In the genomic region with DNA sequence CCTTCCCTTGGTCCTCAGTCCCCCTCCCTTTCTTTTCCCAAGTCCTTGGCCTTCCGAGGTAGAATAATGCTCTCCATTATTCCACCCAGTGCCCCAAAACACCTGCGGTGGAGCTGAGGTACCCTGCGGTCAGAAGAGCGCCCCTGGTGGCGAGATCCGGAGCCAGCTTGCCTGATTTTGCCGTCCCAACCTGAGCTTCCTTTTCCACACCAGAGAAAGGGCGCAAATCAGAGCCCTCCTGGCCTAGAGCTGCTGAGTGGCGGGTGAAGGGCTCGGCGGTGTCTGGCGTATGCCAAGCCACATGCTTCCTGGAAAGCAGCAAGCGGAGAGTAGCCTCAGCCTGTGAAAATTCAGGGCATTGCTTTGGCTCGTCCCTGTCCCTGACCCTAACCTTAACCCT, we compare ENCODE assay signal across 1 cellular context.
A peak's percentile ranks its signal among the peaks of the same experiment; 100 is the strongest.
TF ChIP-seq lines count a peak whose summit lies in the region.

No MANE protein-coding gene starts in this region.

TF ChIP-seq in H1, 55 proteins besides CTCF, POLR2A, EP300 and RAD21:
- TF ChIP-seq MAX (IDR thresholded peaks at IDR 0.05) (0 out of 2 replicates have a peak, but pooled peaks have one; percentile 14), NRF1 (IDR thresholded peaks at IDR 0.05; ENCODE audit: low read depth, low read length) (no peak), TCF12 (IDR thresholded peaks at IDR 0.05; ENCODE audit: low read depth, low read length) (0 out of 2 replicates have a peak, but pooled peaks have one; percentile 37), HDAC2 (IDR thresholded peaks at IDR 0.05; ENCODE audit: borderline replicate concordance in 1 of 2, low read depth in 2 of 2, low read length in 2 of 2) (peak in 1 of 2 experiments; percentile 88; a peak in 2 of 4 replicates), TAF7 (optimal IDR thresholded peaks at IDR 0.05; ENCODE audit: borderline replicate concordance, low read depth, low read length) (no peak), NANOG (IDR thresholded peaks at IDR 0.05; ENCODE audit: insufficient read depth, low read depth, low read length, poor library complexity, severe bottlenecking) (no peak), KDM5A (IDR thresholded peaks at IDR 0.05; ENCODE audit: low read length) (no peak), SIX5 (IDR thresholded peaks at IDR 0.05; ENCODE audit: low read depth, low read length) (no peak), EGR1 (IDR thresholded peaks at IDR 0.05; ENCODE audit: borderline replicate concordance, low read depth, low read length) (no peak), SIRT6 (IDR thresholded peaks at IDR 0.05; ENCODE audit: low read length) (no peak), GABPA (IDR thresholded peaks at IDR 0.05; ENCODE audit: borderline replicate concordance, insufficient read depth, low read length) (peak; percentile 53; the same call in 1 of the 2 replicates), KDM1A (IDR thresholded peaks at IDR 0.05; ENCODE audit: borderline replicate concordance, low read length) (no peak), CTBP2 (IDR thresholded peaks at IDR 0.05; ENCODE audit: borderline replicate concordance, insufficient read depth, insufficient read length, low read length) (no peak), SIN3A (conservative IDR thresholded peaks at IDR 0.05 in 1 of 2, IDR thresholded peaks at IDR 0.05 in 1 of 2; ENCODE audit: low read depth in 1 of 2, low read length in 2 of 2) (no peak), BACH1 (IDR thresholded peaks at IDR 0.05; ENCODE audit: low read length) (peak; percentile 62; the same call in 1 of the 2 replicates), SAP30 (IDR thresholded peaks at IDR 0.05; ENCODE audit: insufficient read depth, insufficient replicate concordance, low read length) (no peak), PHF8 (conservative IDR thresholded peaks at IDR 0.05; ENCODE audit: low read depth, low read length) (no peak), GTF2F1 (IDR thresholded peaks at IDR 0.05; ENCODE audit: borderline replicate concordance, low read depth, low read length) (no peak), KDM4A (IDR thresholded peaks at IDR 0.05; ENCODE audit: low read depth, low read length, severe bottlenecking) (no peak), TBP (IDR thresholded peaks at IDR 0.05; ENCODE audit: low read depth, low read length) (peak; percentile 44; the same call in 1 of the 2 replicates), YY1 (IDR thresholded peaks at IDR 0.05; ENCODE audit: low read depth, low read length) (0 out of 2 replicates have a peak, but pooled peaks have one; percentile 18), JUND (IDR thresholded peaks at IDR 0.05; ENCODE audit: low read length) (no peak), CBX8 (IDR thresholded peaks at IDR 0.05; ENCODE audit: borderline replicate concordance, low read depth, low read length) (no peak), RXRA (IDR thresholded peaks at IDR 0.05; ENCODE audit: insufficient read depth, low read depth, low read length) (no peak), SUZ12 (IDR thresholded peaks at IDR 0.05; ENCODE audit: low read length) (no peak), RBBP5 (IDR thresholded peaks at IDR 0.05; ENCODE audit: borderline replicate concordance, low read depth, low read length) (no peak), RNF2 (IDR thresholded peaks at IDR 0.05; ENCODE audit: borderline replicate concordance, low read depth, low read length, missing control alignments, poor library complexity, severe bottlenecking) (no peak), POU5F1 (IDR thresholded peaks at IDR 0.05; ENCODE audit: low read depth, low read length) (no peak), CEBPB (IDR thresholded peaks at IDR 0.05; ENCODE audit: low read depth, low read length) (no peak), CBX5 (IDR thresholded peaks at IDR 0.05; ENCODE audit: low read depth, low read length) (no peak), CREB1 (IDR thresholded peaks at IDR 0.05) (0 out of 2 replicates have a peak, but pooled peaks have one; percentile 23), EZH2 (IDR thresholded peaks at IDR 0.05; ENCODE audit: low read depth, low read length, severe bottlenecking) (no peak), ZNF274 (IDR thresholded peaks at IDR 0.05; ENCODE audit: borderline replicate concordance, extremely low read depth, low read length) (no peak), BRCA1 (IDR thresholded peaks at IDR 0.05; ENCODE audit: low read depth, low read length) (no peak), JUN (IDR thresholded peaks at IDR 0.05; ENCODE audit: low read depth, low read length) (no peak), SRF (IDR thresholded peaks at IDR 0.05; ENCODE audit: low read depth, low read length) (no peak), SP1 (IDR thresholded peaks at IDR 0.05; ENCODE audit: low read depth, low read length) (no peak), SP2 (IDR thresholded peaks at IDR 0.05; ENCODE audit: low read length) (no peak), SP4 (IDR thresholded peaks at IDR 0.05; ENCODE audit: low read length) (no peak), CHD2 (IDR thresholded peaks at IDR 0.05; ENCODE audit: low read length) (no peak), POLR2AphosphoS5 (IDR thresholded peaks at IDR 0.05; ENCODE audit: low read depth, low read length) (no peak), CHD1 (IDR thresholded peaks at IDR 0.05; ENCODE audit: low read depth, low read length) (no peak), MAFK (IDR thresholded peaks at IDR 0.05; ENCODE audit: low read depth, low read length) (no peak), HDAC6 (IDR thresholded peaks at IDR 0.05; ENCODE audit: low read depth, low read length) (no peak)
- TF ChIP-seq, protein P1, sequence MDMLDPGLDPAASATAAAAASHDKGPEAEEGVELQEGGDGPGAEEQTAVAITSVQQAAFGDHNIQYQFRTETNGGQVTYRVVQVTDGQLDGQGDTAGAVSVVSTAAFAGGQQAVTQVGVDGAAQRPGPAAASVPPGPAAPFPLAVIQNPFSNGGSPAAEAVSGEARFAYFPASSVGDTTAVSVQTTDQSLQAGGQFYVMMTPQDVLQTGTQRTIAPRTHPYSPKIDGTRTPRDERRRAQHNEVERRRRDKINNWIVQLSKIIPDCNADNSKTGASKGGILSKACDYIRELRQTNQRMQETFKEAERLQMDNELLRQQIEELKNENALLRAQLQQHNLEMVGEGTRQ (IDR thresholded peaks at IDR 0.05; ENCODE audit: low read length): no peak
- TF ChIP-seq, protein P2, sequence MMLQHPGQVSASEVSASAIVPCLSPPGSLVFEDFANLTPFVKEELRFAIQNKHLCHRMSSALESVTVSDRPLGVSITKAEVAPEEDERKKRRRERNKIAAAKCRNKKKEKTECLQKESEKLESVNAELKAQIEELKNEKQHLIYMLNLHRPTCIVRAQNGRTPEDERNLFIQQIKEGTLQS (IDR thresholded peaks at IDR 0.05; ENCODE audit: insufficient read depth, low read depth, low read length): no peak
- TF ChIP-seq, protein P3, sequence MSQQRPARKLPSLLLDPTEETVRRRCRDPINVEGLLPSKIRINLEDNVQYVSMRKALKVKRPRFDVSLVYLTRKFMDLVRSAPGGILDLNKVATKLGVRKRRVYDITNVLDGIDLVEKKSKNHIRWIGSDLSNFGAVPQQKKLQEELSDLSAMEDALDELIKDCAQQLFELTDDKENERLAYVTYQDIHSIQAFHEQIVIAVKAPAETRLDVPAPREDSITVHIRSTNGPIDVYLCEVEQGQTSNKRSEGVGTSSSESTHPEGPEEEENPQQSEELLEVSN (IDR thresholded peaks at IDR 0.05): no peak
- TF ChIP-seq, protein P4, sequence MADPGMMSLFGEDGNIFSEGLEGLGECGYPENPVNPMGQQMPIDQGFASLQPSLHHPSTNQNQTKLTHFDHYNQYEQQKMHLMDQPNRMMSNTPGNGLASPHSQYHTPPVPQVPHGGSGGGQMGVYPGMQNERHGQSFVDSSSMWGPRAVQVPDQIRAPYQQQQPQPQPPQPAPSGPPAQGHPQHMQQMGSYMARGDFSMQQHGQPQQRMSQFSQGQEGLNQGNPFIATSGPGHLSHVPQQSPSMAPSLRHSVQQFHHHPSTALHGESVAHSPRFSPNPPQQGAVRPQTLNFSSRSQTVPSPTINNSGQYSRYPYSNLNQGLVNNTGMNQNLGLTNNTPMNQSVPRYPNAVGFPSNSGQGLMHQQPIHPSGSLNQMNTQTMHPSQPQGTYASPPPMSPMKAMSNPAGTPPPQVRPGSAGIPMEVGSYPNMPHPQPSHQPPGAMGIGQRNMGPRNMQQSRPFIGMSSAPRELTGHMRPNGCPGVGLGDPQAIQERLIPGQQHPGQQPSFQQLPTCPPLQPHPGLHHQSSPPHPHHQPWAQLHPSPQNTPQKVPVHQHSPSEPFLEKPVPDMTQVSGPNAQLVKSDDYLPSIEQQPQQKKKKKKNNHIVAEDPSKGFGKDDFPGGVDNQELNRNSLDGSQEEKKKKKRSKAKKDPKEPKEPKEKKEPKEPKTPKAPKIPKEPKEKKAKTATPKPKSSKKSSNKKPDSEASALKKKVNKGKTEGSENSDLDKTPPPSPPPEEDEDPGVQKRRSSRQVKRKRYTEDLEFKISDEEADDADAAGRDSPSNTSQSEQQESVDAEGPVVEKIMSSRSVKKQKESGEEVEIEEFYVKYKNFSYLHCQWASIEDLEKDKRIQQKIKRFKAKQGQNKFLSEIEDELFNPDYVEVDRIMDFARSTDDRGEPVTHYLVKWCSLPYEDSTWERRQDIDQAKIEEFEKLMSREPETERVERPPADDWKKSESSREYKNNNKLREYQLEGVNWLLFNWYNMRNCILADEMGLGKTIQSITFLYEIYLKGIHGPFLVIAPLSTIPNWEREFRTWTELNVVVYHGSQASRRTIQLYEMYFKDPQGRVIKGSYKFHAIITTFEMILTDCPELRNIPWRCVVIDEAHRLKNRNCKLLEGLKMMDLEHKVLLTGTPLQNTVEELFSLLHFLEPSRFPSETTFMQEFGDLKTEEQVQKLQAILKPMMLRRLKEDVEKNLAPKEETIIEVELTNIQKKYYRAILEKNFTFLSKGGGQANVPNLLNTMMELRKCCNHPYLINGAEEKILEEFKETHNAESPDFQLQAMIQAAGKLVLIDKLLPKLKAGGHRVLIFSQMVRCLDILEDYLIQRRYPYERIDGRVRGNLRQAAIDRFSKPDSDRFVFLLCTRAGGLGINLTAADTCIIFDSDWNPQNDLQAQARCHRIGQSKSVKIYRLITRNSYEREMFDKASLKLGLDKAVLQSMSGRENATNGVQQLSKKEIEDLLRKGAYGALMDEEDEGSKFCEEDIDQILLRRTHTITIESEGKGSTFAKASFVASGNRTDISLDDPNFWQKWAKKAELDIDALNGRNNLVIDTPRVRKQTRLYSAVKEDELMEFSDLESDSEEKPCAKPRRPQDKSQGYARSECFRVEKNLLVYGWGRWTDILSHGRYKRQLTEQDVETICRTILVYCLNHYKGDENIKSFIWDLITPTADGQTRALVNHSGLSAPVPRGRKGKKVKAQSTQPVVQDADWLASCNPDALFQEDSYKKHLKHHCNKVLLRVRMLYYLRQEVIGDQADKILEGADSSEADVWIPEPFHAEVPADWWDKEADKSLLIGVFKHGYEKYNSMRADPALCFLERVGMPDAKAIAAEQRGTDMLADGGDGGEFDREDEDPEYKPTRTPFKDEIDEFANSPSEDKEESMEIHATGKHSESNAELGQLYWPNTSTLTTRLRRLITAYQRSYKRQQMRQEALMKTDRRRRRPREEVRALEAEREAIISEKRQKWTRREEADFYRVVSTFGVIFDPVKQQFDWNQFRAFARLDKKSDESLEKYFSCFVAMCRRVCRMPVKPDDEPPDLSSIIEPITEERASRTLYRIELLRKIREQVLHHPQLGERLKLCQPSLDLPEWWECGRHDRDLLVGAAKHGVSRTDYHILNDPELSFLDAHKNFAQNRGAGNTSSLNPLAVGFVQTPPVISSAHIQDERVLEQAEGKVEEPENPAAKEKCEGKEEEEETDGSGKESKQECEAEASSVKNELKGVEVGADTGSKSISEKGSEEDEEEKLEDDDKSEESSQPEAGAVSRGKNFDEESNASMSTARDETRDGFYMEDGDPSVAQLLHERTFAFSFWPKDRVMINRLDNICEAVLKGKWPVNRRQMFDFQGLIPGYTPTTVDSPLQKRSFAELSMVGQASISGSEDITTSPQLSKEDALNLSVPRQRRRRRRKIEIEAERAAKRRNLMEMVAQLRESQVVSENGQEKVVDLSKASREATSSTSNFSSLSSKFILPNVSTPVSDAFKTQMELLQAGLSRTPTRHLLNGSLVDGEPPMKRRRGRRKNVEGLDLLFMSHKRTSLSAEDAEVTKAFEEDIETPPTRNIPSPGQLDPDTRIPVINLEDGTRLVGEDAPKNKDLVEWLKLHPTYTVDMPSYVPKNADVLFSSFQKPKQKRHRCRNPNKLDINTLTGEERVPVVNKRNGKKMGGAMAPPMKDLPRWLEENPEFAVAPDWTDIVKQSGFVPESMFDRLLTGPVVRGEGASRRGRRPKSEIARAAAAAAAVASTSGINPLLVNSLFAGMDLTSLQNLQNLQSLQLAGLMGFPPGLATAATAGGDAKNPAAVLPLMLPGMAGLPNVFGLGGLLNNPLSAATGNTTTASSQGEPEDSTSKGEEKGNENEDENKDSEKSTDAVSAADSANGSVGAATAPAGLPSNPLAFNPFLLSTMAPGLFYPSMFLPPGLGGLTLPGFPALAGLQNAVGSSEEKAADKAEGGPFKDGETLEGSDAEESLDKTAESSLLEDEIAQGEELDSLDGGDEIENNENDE (IDR thresholded peaks at IDR 0.05; ENCODE audit: insufficient replicate concordance, low read length): no peak
TF ChIP-seq in H1: peak in this region for 8.
